In the genomic region with DNA sequence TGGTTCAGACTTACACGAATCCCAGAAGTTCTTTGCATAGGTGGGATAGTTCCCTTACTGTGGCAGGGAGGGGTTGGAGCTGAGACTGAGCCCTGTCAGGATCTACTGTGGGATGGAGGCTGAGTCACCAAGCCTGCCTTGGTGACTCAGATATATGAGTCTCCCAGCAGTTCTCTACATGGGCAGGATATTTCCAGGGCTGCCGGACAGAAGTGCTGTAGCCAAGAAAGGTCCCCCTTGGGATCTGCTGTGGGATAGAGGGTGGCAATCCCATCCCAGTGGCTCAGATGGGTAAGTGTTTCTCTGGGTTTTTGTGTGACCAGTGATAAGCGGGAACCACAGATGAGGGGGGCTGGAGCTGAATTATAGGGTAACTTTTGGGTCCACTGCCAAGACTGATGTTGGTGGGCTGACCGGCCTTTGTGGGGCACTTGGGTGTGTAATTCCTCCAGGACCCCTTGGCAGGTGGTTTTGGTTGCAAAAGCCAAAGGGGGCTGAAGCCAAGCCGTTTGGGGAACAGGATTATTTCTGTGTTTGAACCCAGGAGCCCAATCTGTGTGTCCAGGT, we compare ENCODE assay signal across 14 cellular contexts. TPM values are rescaled to one million over a fixed set of nuclear protein-coding genes. Genes with fewer than 3 reads are reported as not detected.
DNase-seq lines count a peak whose midpoint lies in the region; ATAC-seq and TF ChIP-seq lines count a peak whose summit lies in the region.
"Had no signal": no experiment of that assay in that cellular context is flagged by ENCODE, and none has a peak within 500 bp of the region (broad histone marks: within the 10 kb centered on the region; RNA-seq: fewer than 3 reads in every experiment).

No MANE protein-coding gene starts in this region.

- H3K27me3 ChIP-seq in foreskin keratinocyte = no peaks in the 10 kb centered on the region
- H3K27me3 ChIP-seq: suprapubic skin had no signal

- peaks cover 14% of the 10 kb centered on the region for H3K4me1 ChIP-seq in foreskin keratinocyte
- H3K4me1 ChIP-seq: suprapubic skin had no signal

- ATAC-seq in foreskin keratinocyte = peak; percentile 100

- no peak for TF ChIP-seq CTCF in foreskin keratinocyte (conservative IDR thresholded peaks at IDR 0.05)

- DNase-seq in DMS53 (lab: John Stamatoyannopoulos, UW) (peak; percentile 30), DMS53 treated with DMSO at 0.1 percent for 48 hours (lab: John Stamatoyannopoulos, UW; ENCODE audit: unreplicated experiment) (no peak), SW480 (ENCODE audit: low spot score) (peak; percentile 55), foreskin keratinocyte (peak; percentile 66 to 84), stromal cell of bone marrow (ENCODE audit: low read depth) (peak; percentile 81), ureter (ENCODE audit: low spot score) (no peak), NCI-H1105 treated with DMSO at 0.1 percent for 48 hours (lab: John Stamatoyannopoulos, UW) (no peak), NCI-H2196 (lab: John Stamatoyannopoulos, UW; ENCODE audit: unreplicated experiment) (no peak)
- DNase-seq: activated effector memory CD4-positive, alpha-beta T cell treated with anti-CD3 and anti-CD28 coated beads, Interleukin-2, amount 50 U/mL, for 16 hours; endodermal cell; stimulated activated CD4-positive, alpha-beta T cell treated with anti-CD3 and anti-CD28 coated beads, Interleukin-1b, Interleukin-23, amount 100 ng/mL, for 48 hours; T-helper 9 cell had no signal

- no peak overlapping the region for H3K27ac ChIP-seq in foreskin keratinocyte
- H3K27ac ChIP-seq: 22Rv1, suprapubic skin had no signal

RNA-seq across cellular contexts. Expression of gene XRCC4, which starts 18.7 kb away (rescaled TPM):
- total RNA-seq in foreskin keratinocyte (11.1 and 12.2 TPM in 2 replicates), ureter (7.0 TPM)
- polyA plus RNA-seq in foreskin keratinocyte = 8.6 and 10.2 TPM in 2 replicates

RNA-seq across cellular contexts. Expression of gene TMEM167A, which starts 18.9 kb away (rescaled TPM):
- total RNA-seq in foreskin keratinocyte (58.3 and 61.5 TPM in 2 replicates), ureter (50.3 TPM)
- 68.1 and 77.5 TPM in 2 replicates for polyA plus RNA-seq in foreskin keratinocyte

Comparison
In these comparisons a context has a peak if more than half of its experiments do, and no peak if none do; other contexts are left out.
1. DNase-seq: peak in DMS53 (single experiment), SW480 (single experiment), foreskin keratinocyte (2 of 2) and stromal cell of bone marrow (single experiment); none in DMS53 treated with DMSO at 0.1 percent for 48 hours (single experiment), ureter (single experiment), NCI-H1105 treated with DMSO at 0.1 percent for 48 hours (single experiment) and NCI-H2196 (single experiment).